ENCODE assay signal across 9 cellular contexts in genomic region chr7:139725077-139725476, GRCh38. TPM values are rescaled to one million over a fixed set of nuclear protein-coding genes. Genes with fewer than 3 reads are reported as not detected.
DNase-seq lines count a peak whose midpoint lies in the region; ATAC-seq and TF ChIP-seq lines count a peak whose summit lies in the region.
"Had no signal": no experiment of that assay in that cellular context is flagged by ENCODE, and none has a peak within 500 bp of the region (broad histone marks: within the 10 kb centered on the region; RNA-seq: fewer than 3 reads in every experiment).

No MANE protein-coding gene starts in this region.

- H3K27ac ChIP-seq in spleen: peak overlapping the region in 7 of 8 donors; percentile 67 to 88 (median 80)
- H3K27ac ChIP-seq in ascending aorta: no peak overlapping the region

- 73 to 78% (median 75%) methylated on average over 6 of the region's 6 CpGs for WGBS in spleen, 5 donors

- peaks cover 34 to 97% (median 75%) of the 10 kb centered on the region in 6 donors for H3K4me1 ChIP-seq in spleen
- H3K4me1 ChIP-seq in BE2C: no peaks in the 10 kb centered on the region
- H3K4me1 ChIP-seq in ascending aorta: peaks cover 11 to 33% of the 10 kb centered on the region in 2 donors

- no peak for TF ChIP-seq POLR2A in spleen (IDR thresholded peaks at IDR 0.05)

- intact Hi-C loops in spleen (cut with DNase I; ENCODE audit: low total_unique reads) (no loop called here), ascending aorta (cut with DNase I) (no loop called here)

- in situ Hi-C loops in astrocyte of the cerebellum (cut with HindIII; ENCODE audit: low sequenced_read_pairs): no loop called here

- no peak for TF ChIP-seq CTCF in astrocyte of the cerebellum (IDR thresholded peaks at IDR 0.05; ENCODE audit: low read depth, low read length, missing control alignments)
- no peak for TF ChIP-seq CTCF in spleen (IDR thresholded peaks at IDR 0.05 in 8 of 11, conservative IDR thresholded peaks at IDR 0.05 in 3 of 11)
- TF ChIP-seq CTCF in BE2C (IDR thresholded peaks at IDR 0.05; ENCODE audit: low read depth, low read length): no peak
- no peak for TF ChIP-seq CTCF in ascending aorta (IDR thresholded peaks at IDR 0.05)

- DNase-seq in AG08395 (ENCODE audit: low spot score) (peak; percentile 61), astrocyte of the cerebellum (ENCODE audit: low read depth) (peak; percentile 76), spleen (no peak), BE2C (no peak), ascending aorta (ENCODE audit: low spot score in 2 of 2) (no peak), GM19238 (ENCODE audit: insufficient read length, low spot score) (no peak)

- H3K4me3 ChIP-seq in astrocyte of the cerebellum (ENCODE audit: low read depth, low read length) (no peak overlapping the region), spleen (peak overlapping the region in 1 of 8 donors; percentile 36), BE2C (ENCODE audit: low read depth, low read length) (no peak overlapping the region), ascending aorta (no peak overlapping the region)
- H3K4me3 ChIP-seq: skin epidermis had no signal

- H3K36me3 ChIP-seq in spleen (peaks cover 0 to 9% (median 0%) of the 10 kb centered on the region in 6 donors), BE2C (no peaks in the 10 kb centered on the region), ascending aorta (no peaks in the 10 kb centered on the region)

- ATAC-seq in GM19328 (IDR thresholded peaks at IDR 0.05; ENCODE audit: unreplicated experiment) (peak; percentile 71), HG03139 (IDR thresholded peaks at IDR 0.05; ENCODE audit: unreplicated experiment) (peak; percentile 81)

- no peaks in the 10 kb centered on the region for H3K27me3 ChIP-seq in spleen (replicated peaks in 1 of 7)
- no peaks in the 10 kb centered on the region for H3K27me3 ChIP-seq in BE2C
- H3K27me3 ChIP-seq in ascending aorta: no peaks in the 10 kb centered on the region

- H3K9me3 ChIP-seq in spleen (no peaks in the 10 kb centered on the region), BE2C (no peaks in the 10 kb centered on the region), ascending aorta (no peaks in the 10 kb centered on the region)

RNA-seq across cellular contexts. Expression of gene HIPK2, which starts 52.7 kb away (rescaled TPM):
- 10 to 100 TPM; 48.9 to 97.5 (median 58.9) TPM for total RNA-seq in spleen
- polyA plus RNA-seq in spleen: 1 to 10 TPM; 1.7 to 8.7 (median 2.4) TPM
- 5.3 TPM for polyA plus RNA-seq in BE2C (2012; ENCODE audit: insufficient read depth, insufficient read length, low read depth)
- 53.9 TPM for total RNA-seq in ascending aorta

Comparison
In these comparisons a context has a peak if more than half of its experiments do, and no peak if none do; other contexts are left out.
1. DNase-seq: peak in AG08395 (single experiment) and astrocyte of the cerebellum (single experiment); none in spleen (single experiment), BE2C (single experiment), ascending aorta (0 of 2) and GM19238 (single experiment).
2. H3K27ac ChIP-seq: peak in spleen (7 of 8); none in ascending aorta (0 of 2).